In the genomic region with DNA sequence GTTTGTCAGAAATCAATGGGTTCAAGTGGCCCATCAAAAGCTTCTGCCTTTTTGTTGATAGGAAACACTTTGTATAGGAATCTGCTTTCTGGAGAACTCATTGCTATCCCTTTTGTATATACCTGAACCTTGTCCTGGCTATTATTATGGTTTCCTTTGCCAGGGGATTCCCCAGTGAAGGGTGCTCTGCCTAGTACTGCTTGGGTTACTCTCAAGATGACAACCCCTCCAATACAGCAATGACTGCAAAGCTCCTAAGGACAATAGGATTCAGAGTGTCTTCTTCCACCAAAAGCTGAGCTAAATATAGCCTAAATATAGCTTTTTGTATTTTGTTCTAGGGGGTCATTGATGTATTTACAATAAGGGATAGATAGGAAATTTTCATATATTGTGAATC, we compare ENCODE assay signal across 1 cellular context.
TF ChIP-seq lines count a peak whose summit lies in the region.

No MANE protein-coding gene starts in this region.

TF ChIP-seq in GM23338, 12 proteins besides CTCF, POLR2A, EP300 and RAD21 (continued from another document):
- TF ChIP-seq REST (IDR thresholded peaks at IDR 0.05; ENCODE audit: unreplicated experiment) (no peak), POLR2AphosphoS5 (IDR thresholded peaks at IDR 0.05; ENCODE audit: low read depth) (no peak), NANOG (IDR thresholded peaks at IDR 0.05; ENCODE audit: borderline replicate concordance) (no peak), CREB1 (CRISPR knock-in tag; IDR thresholded peaks at IDR 0.05; ENCODE audit: low read depth) (no peak), STAT1 (IDR thresholded peaks at IDR 0.05; ENCODE audit: unreplicated experiment) (no peak), ZNF331 (CRISPR knock-in tag; IDR thresholded peaks at IDR 0.05; ENCODE audit: low read depth) (no peak), EZH2 (IDR thresholded peaks at IDR 0.05; ENCODE audit: low read depth, unreplicated experiment) (no peak), EZH2phosphoT487 (IDR thresholded peaks at IDR 0.05; ENCODE audit: unreplicated experiment) (no peak), ZNF462 (CRISPR knock-in tag; IDR thresholded peaks at IDR 0.05) (no peak)
- TF ChIP-seq, protein P1, sequence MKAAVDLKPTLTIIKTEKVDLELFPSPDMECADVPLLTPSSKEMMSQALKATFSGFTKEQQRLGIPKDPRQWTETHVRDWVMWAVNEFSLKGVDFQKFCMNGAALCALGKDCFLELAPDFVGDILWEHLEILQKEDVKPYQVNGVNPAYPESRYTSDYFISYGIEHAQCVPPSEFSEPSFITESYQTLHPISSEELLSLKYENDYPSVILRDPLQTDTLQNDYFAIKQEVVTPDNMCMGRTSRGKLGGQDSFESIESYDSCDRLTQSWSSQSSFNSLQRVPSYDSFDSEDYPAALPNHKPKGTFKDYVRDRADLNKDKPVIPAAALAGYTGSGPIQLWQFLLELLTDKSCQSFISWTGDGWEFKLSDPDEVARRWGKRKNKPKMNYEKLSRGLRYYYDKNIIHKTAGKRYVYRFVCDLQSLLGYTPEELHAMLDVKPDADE (IDR thresholded peaks at IDR 0.05): no peak
